20 cellular contexts compared by ENCODE assay signal in the genomic region with DNA sequence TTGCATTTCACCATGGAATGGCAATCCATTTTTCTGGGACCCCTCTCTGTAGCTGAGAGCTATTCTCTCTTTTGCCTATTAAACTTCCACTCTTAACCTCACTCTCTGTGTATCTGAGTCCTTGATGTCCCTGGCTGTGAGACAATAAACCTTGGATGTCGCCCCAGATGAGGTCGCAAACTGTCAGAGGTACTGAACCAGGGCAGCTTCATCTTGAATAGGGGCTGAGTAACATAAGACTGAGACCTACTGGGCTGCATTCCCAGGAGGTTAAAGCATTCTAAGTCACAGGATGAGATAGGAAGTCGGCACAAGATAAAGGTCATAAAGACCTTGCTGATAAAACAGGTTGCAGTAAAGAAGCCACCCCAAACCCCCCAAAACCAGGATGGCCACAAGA.
DNase-seq lines count a peak whose midpoint lies in the region; ATAC-seq and TF ChIP-seq lines count a peak whose summit lies in the region.
"Had no signal": no experiment of that assay in that cellular context is flagged by ENCODE, and none has a peak within 500 bp of the region (broad histone marks: within the 10 kb centered on the region; RNA-seq: fewer than 3 reads in every experiment).

No MANE protein-coding gene starts in this region.

- H3K36me3 ChIP-seq in psoas muscle (ENCODE audit: insufficient read depth in 1 of 2, low read depth in 1 of 2): peaks cover 0 to 8% of the 10 kb centered on the region in 2 donors
- H3K36me3 ChIP-seq: breast epithelium had no signal

- WGBS in psoas muscle, 3 donors: 16 to 35% (median 17%) methylated on average over 3 of the region's 3 CpGs

- ATAC-seq in psoas muscle (peak; percentile 59 to 97 (median 88)), HG02840 (IDR thresholded peaks at IDR 0.05; ENCODE audit: low FRiP score, unreplicated experiment) (no peak)
- ATAC-seq: effector memory CD8-positive, alpha-beta T cell; left colon; naive thymus-derived CD4-positive, alpha-beta T cell had no signal

- DNase-seq in NCI-H2107 treated with DMSO at 0.1 percent for 48 hours (lab: John Stamatoyannopoulos, UW; ENCODE audit: unreplicated experiment) (peak; percentile 13), NCI-H2107 (lab: John Stamatoyannopoulos, UW) (no peak), choroid plexus epithelial cell (ENCODE audit: low read depth) (peak; percentile 5), iPS DF 4.7 (ENCODE audit: extremely low read depth, low spot score) (peak; percentile 44), psoas muscle (no peak), cerebellum (ENCODE audit: low spot score) (no peak), NCI-H526 (lab: John Stamatoyannopoulos, UW) (no peak)
- DNase-seq: DND-41; effector memory CD8-positive, alpha-beta T cell; Kasumi-1; left colon; naive thymus-derived CD4-positive, alpha-beta T cell; NCI-H1694 treated with DMSO at 0.1 percent for 48 hours; NCI-H748 treated with DMSO at 0.1 percent for 48 hours; T-helper 1 cell had no signal

- intact Hi-C loops in psoas muscle (cut with DNase I): no loop called here

- H3K27me3 ChIP-seq in psoas muscle (ENCODE audit: insufficient read depth in 3 of 3, low read length in 2 of 3): no peaks in the 10 kb centered on the region
- H3K27me3 ChIP-seq: breast epithelium had no signal

- no peak overlapping the region for H3K4me3 ChIP-seq in choroid plexus epithelial cell (ENCODE audit: low read depth, low read length)
- no peak overlapping the region for H3K4me3 ChIP-seq in psoas muscle
- H3K4me3 ChIP-seq: breast epithelium had no signal

- peaks cover 17% of the 10 kb centered on the region for H3K4me1 ChIP-seq in psoas muscle
- H3K4me1 ChIP-seq: breast epithelium had no signal

- no peak for TF ChIP-seq CTCF in choroid plexus epithelial cell (conservative IDR thresholded peaks at IDR 0.05; ENCODE audit: low read depth, low read length)
- TF ChIP-seq CTCF in psoas muscle (IDR thresholded peaks at IDR 0.05): no peak

- no peak overlapping the region for H3K27ac ChIP-seq in psoas muscle
- H3K27ac ChIP-seq: 22Rv1, breast epithelium, C4-2B, HL-60 had no signal

- H3K9me3 ChIP-seq in psoas muscle: no peaks in the 10 kb centered on the region
- H3K9me3 ChIP-seq: breast epithelium had no signal

Comparison
In these comparisons a context has a peak if more than half of its experiments do, and no peak if none do; other contexts are left out.
1. DNase-seq: peak in NCI-H2107 treated with DMSO at 0.1 percent for 48 hours (single experiment), choroid plexus epithelial cell (single experiment) and iPS DF 4.7 (single experiment); none in NCI-H2107 (single experiment), psoas muscle (0 of 2), cerebellum (single experiment) and NCI-H526 (0 of 2).